Comparison of ENCODE assay signal across 5 cellular contexts in genomic region chr7:72127136-72127535, GRCh38.
"Had no signal": no experiment of that assay in that cellular context is flagged by ENCODE, and none has a peak within 500 bp of the region (broad histone marks: within the 10 kb centered on the region; RNA-seq: fewer than 3 reads in every experiment).

No MANE protein-coding gene starts in this region.

- H3K4me3 ChIP-seq: K562 had no signal

- DNase-seq: IMR-90, KBM-7 had no signal

- ATAC-seq: HepG2, K562 had no signal

- H3K27ac ChIP-seq: HL-60 had no signal
